In genomic region chr4:24886596-24886995, GRCh38 we compare ENCODE assay signal across 27 cellular contexts. TPM values are rescaled to one million over a fixed set of nuclear protein-coding genes. Genes with fewer than 3 reads are reported as not detected.
"Had no signal": no experiment of that assay in that cellular context is flagged by ENCODE, and none has a peak within 500 bp of the region (broad histone marks: within the 10 kb centered on the region; RNA-seq: fewer than 3 reads in every experiment).

No MANE protein-coding gene starts in this region.

- H3K27ac ChIP-seq: neutrophil, pancreas, prostate gland, right lobe of liver, sigmoid colon, spleen, suprapubic skin, testis, tibial artery, transverse colon, upper lobe of right lung, uterus had no signal

- H3K36me3 ChIP-seq: neutrophil, prostate gland, right lobe of liver, sigmoid colon, spleen, suprapubic skin, transverse colon, uterus had no signal

- ATAC-seq: naive thymus-derived CD8-positive, alpha-beta T cell; natural killer cell treated with Interleukin-12 subunit alpha and Interleukin-12 subunit beta and Interleukin-15 and Interleukin-18, amount 100 ng/mL, for 72 hours; pancreas; right cardiac atrium; right lobe of liver; stimulated activated memory B cell treated with anti-CD40 and anti-IgM and Interleukin-4, amounts not matched to agents 10 μg/mL and 1 μg/mL and 100 μg/mL, for 72 hours; stimulated activated naive CD8-positive, alpha-beta T cell treated with anti-CD3 and anti-CD28 coated beads, Interleukin-15, amount 100 ng/mL, for 72 hours; stimulated activated naive CD8-positive, alpha-beta T cell treated with anti-CD3 and anti-CD28 coated beads, Interleukin-15, Interleukin-2, amounts not matched to agents 100 U/mL and 50 U/mL, for 24 hours; upper lobe of right lung had no signal

- DNase-seq: naive thymus-derived CD8-positive, alpha-beta T cell; nephron progenitor cell; pancreas; right cardiac atrium; right lobe of liver; sigmoid colon; spleen; stimulated activated CD4-positive, alpha-beta T cell treated with anti-CD3 and anti-CD28 coated beads, Interleukin-12 subunit alpha, Interleukin-12 subunit beta, amount 100 ng/mL, for 4 hours; stimulated activated CD4-positive, alpha-beta T cell treated with anti-CD3 and anti-CD28 coated beads, Interleukin-1b, Interleukin-23, amount 100 ng/mL, for 48 hours; stimulated activated CD4-positive, alpha-beta T cell treated with anti-CD3 and anti-CD28 coated beads, Interleukin-4, amount 100 ng/mL, for 1 hour; stimulated activated CD4-positive, alpha-beta T cell treated with anti-CD3 and anti-CD28 coated beads, Interleukin-4, amount 100 ng/mL, for 4 hours; stimulated activated CD8-positive, alpha-beta memory T cell treated with anti-CD3 and anti-CD28 coated beads, Interleukin-4, amount 100 ng/mL, for 48 hours; stimulated activated naive CD4-positive, alpha-beta T cell; stimulated activated naive CD8-positive, alpha-beta T cell treated with anti-CD3 and anti-CD28 coated beads, Interleukin-15, amount 100 ng/mL, for 72 hours; stimulated activated naive CD8-positive, alpha-beta T cell treated with anti-CD3 and anti-CD28 coated beads, Interleukin-15, Interleukin-2, amounts not matched to agents 100 U/mL and 50 U/mL, for 24 hours; substantia nigra; testis; tibial artery; transverse colon; upper lobe of right lung; uterus had no signal

- FAIRE-seq: pancreas had no signal

- H3K9me3 ChIP-seq: neutrophil, pancreas, prostate gland, right lobe of liver, sigmoid colon, spleen, suprapubic skin, testis, tibial artery, transverse colon, upper lobe of right lung, uterus had no signal

- H3K27me3 ChIP-seq: neutrophil, pancreas, right lobe of liver, sigmoid colon, spleen, suprapubic skin, testis, tibial artery, transverse colon, upper lobe of right lung, uterus had no signal

- H3K4me1 ChIP-seq: pancreas, prostate gland, right lobe of liver, spleen, suprapubic skin, testis, tibial artery, transverse colon, upper lobe of right lung, uterus had no signal

- H3K4me3 ChIP-seq: pancreas, prostate gland, right lobe of liver, sigmoid colon, smooth muscle cell, spleen, suprapubic skin, testis, tibial artery, transverse colon, upper lobe of right lung, uterus had no signal

RNA-seq across cellular contexts. Expression of gene CCDC149, which starts 26.2 kb away (rescaled TPM):
- total RNA-seq: natural killer cell treated with Interleukin-12 subunit alpha and Interleukin-12 subunit beta and Interleukin-15 and Interleukin-18, amount 100 ng/mL, for 72 hours had no signal
- polyA plus RNA-seq: naive thymus-derived CD8-positive, alpha-beta T cell had no signal
